17 cellular contexts compared by ENCODE assay signal in genomic region chr21:34684174-34684876, GRCh38. TPM values are rescaled to one million over a fixed set of nuclear protein-coding genes. Genes with fewer than 3 reads are reported as not detected.
"Had no signal": no experiment of that assay in that cellular context is flagged by ENCODE, and none has a peak within 500 bp of the region (broad histone marks: within the 10 kb centered on the region; RNA-seq: fewer than 3 reads in every experiment).

No MANE protein-coding gene starts in this region.

- H3K36me3 ChIP-seq: right atrium auricular region, uterus had no signal

- H3K27me3 ChIP-seq: right atrium auricular region, uterus had no signal

- H3K9me3 ChIP-seq: uterus had no signal

- H3K4me3 ChIP-seq: right atrium auricular region, uterus had no signal

- ATAC-seq: foreskin keratinocyte had no signal

- DNase-seq: dermis blood vessel endothelial cell; endodermal cell; erythroblast; foreskin keratinocyte; immature natural killer cell; mammary epithelial cell; naive B cell; occipital lobe; posterior cingulate gyrus; small intestine; stimulated activated CD4-positive, alpha-beta T cell treated with anti-CD3 and anti-CD28 coated beads, Interleukin-12 subunit alpha, Interleukin-12 subunit beta, amount 100 ng/mL, for 4 hours; stimulated activated CD4-positive, alpha-beta T cell treated with anti-CD3 and anti-CD28 coated beads, Interleukin-2, amount 100 ng/mL, for 48 hours; stimulated activated naive CD4-positive, alpha-beta T cell treated with Interleukin-2 at 50 U/mL for 16 hours; uterus had no signal

- H3K27ac ChIP-seq: foreskin keratinocyte, right atrium auricular region, uterus had no signal

- H3K4me1 ChIP-seq: foreskin keratinocyte, right atrium auricular region, uterus had no signal

RNA-seq across cellular contexts. Expression of gene CLIC6, which starts 15.5 kb away (rescaled TPM):
- total RNA-seq: dermis blood vessel endothelial cell, endothelial cell of umbilical vein had no signal
- polyA plus RNA-seq: endothelial cell of umbilical vein, immature natural killer cell, keratinocyte, mammary epithelial cell had no signal
